Comparison of ENCODE assay signal across 19 cellular contexts in genomic region chrX:69313622-69314290, GRCh38.
DNase-seq lines count a peak whose midpoint lies in the region; ATAC-seq and TF ChIP-seq lines count a peak whose summit lies in the region.
"Had no signal": no experiment of that assay in that cellular context is flagged by ENCODE, and none has a peak within 500 bp of the region (broad histone marks: within the 10 kb centered on the region; RNA-seq: fewer than 3 reads in every experiment).

No MANE protein-coding gene starts in this region.

- DNase-seq in GM23338 (ENCODE audit: low spot score) (no peak), WTC11 (ENCODE audit: low spot score) (no peak), myocyte (ENCODE audit: low read depth) (peak; percentile 31), COR-L47 (lab: John Stamatoyannopoulos, UW) (no peak), OCI-M2 (lab: John Stamatoyannopoulos, UW; ENCODE audit: unreplicated experiment) (no peak), neuronal stem cell (ENCODE audit: low spot score) (no peak), COLO668 (lab: John Stamatoyannopoulos, UW; ENCODE audit: unreplicated experiment) (no peak)
- DNase-seq: ACHN; AML-193; CD4-positive, alpha-beta T cell; DND-41; GOT3; NCI-H1417 treated with DMSO at 0.1 percent for 48 hours; NCI-H2029; NCI-H774 had no signal

- H3F3A ChIP-seq in GM23338 (replicated peaks; ENCODE audit: low read depth), result no peaks in the 10 kb centered on the region

- H3K79me1 ChIP-seq in neuronal stem cell (ENCODE audit: low read depth, low read length), result no peaks in the 10 kb centered on the region

- H3K4me1 Mint-ChIP-seq in GM23338, result peaks cover 44% of the 10 kb centered on the region
- peaks cover 45% of the 10 kb centered on the region for H3K4me1 Mint-ChIP-seq in WTC11

- H3K27me3 Mint-ChIP-seq in GM23338 (ENCODE audit: insufficient read depth, low read depth, poor library complexity), result peaks cover 8% of the 10 kb centered on the region
- peaks cover 18% of the 10 kb centered on the region for H3K27me3 Mint-ChIP-seq in WTC11 (ENCODE audit: low read depth)
- H3K27me3 Mint-ChIP-seq: CD4-positive, alpha-beta T cell had no signal

- WGBS in neuronal stem cell (ENCODE audit: extremely low coverage in 2 of 2, insufficient read length in 2 of 2, insufficient replicate concordance in 1 of 2), 2 donors, result no CpG with 5 or more reads among the region's 6 CpGs

- H4K20me1 ChIP-seq in BLaER1, result no peaks in the 10 kb centered on the region
- no peaks in the 10 kb centered on the region for H4K20me1 ChIP-seq in GM23338 (replicated peaks; ENCODE audit: insufficient read depth)

- no peak overlapping the region for H2AK5ac ChIP-seq in neuronal stem cell (ENCODE audit: low read depth, low read length)

- H2BK15ac ChIP-seq in neuronal stem cell (ENCODE audit: low read length), result no peak overlapping the region

- H3K27me3 ChIP-seq in BLaER1, result peaks cover 75% of the 10 kb centered on the region
- H3K27me3 ChIP-seq in GM23338 (ENCODE audit: insufficient read depth), result no peaks in the 10 kb centered on the region
- peaks cover 0 to 21% (median 0%) of the 10 kb centered on the region in 3 experiments for H3K27me3 ChIP-seq in neuronal stem cell (ENCODE audit: control insufficient read depth in 3 of 3, insufficient read depth in 3 of 3, low read depth in 1 of 3, low read length in 3 of 3)

- no peaks in the 10 kb centered on the region for H3K36me3 Mint-ChIP-seq in GM23338 (ENCODE audit: low read depth)
- no peaks in the 10 kb centered on the region for H3K36me3 Mint-ChIP-seq in WTC11

- H2AFZ ChIP-seq in GM23338 (no peak overlapping the region), neuronal stem cell (ENCODE audit: low read length) (no peak overlapping the region)

- H3K27ac Mint-ChIP-seq in GM23338 (no peak overlapping the region), WTC11 (no peak overlapping the region)
- H3K27ac Mint-ChIP-seq: CD4-positive, alpha-beta T cell had no signal

- H3K18ac ChIP-seq in neuronal stem cell (ENCODE audit: low read length), result no peak overlapping the region

- H3K4me3 Mint-ChIP-seq in GM23338, result no peak overlapping the region
- no peak overlapping the region for H3K4me3 Mint-ChIP-seq in WTC11
- H3K4me3 Mint-ChIP-seq: CD4-positive, alpha-beta T cell had no signal

- H3K14ac ChIP-seq in neuronal stem cell (ENCODE audit: low read length), result no peak overlapping the region

- H2BK12ac ChIP-seq in neuronal stem cell (ENCODE audit: low read length), result no peak overlapping the region

- no peaks in the 10 kb centered on the region for H3K79me2 ChIP-seq in GM23338 (replicated peaks; ENCODE audit: insufficient read depth)

- H3K23ac ChIP-seq in neuronal stem cell (ENCODE audit: low read depth, low read length, poor library complexity), result no peak overlapping the region

- peak overlapping the region; percentile 58 for H3K27ac ChIP-seq in BLaER1
- no peak overlapping the region for H3K27ac ChIP-seq in GM23338 (ENCODE audit: low read depth)
- no peak overlapping the region for H3K27ac ChIP-seq in neuronal stem cell (replicated peaks; ENCODE audit: low read length)
- H3K27ac ChIP-seq: SK-N-MC had no signal

- CTCF ChIA-PET in WTC11 (lab: Charles Lee), result interaction anchor here (2.3 kb wide), 1 partner anchor 74 kb away, joined by 12 read pairs; no protein-coding TSS in a partner anchor

- H3K9ac ChIP-seq in BLaER1 (no peak overlapping the region), neuronal stem cell (ENCODE audit: low read depth, low read length, poor library complexity) (no peak overlapping the region)

- ATAC-seq in GM23338 (peak; percentile 60), WTC11 (peak; percentile 65)
- ATAC-seq: K562, Panc1 had no signal

- H3K9me2 ChIP-seq in GM23338 (ENCODE audit: insufficient read depth), result no peaks in the 10 kb centered on the region

- POLR2A ChIA-PET in WTC11 (lab: Charles Lee), result no interaction called here

- H3K4me1 ChIP-seq in BLaER1 (peaks cover 42% of the 10 kb centered on the region), GM23338 (ENCODE audit: insufficient read depth) (peaks cover 18% of the 10 kb centered on the region; the same call in 1 of the 2 replicates), neuronal stem cell (ENCODE audit: control insufficient read depth in 2 of 2, insufficient read depth in 1 of 2, low read depth in 1 of 2, low read length in 2 of 2) (peaks cover 3 to 21% of the 10 kb centered on the region in 2 donors)

- H3K4me3 ChIP-seq in BLaER1 (no peak overlapping the region), GM23338 (no peak overlapping the region), neuronal stem cell (ENCODE audit: low read length in 2 of 2) (no peak overlapping the region)
- H3K4me3 ChIP-seq: K562, SK-N-MC had no signal

- no peak overlapping the region for H4K8ac ChIP-seq in neuronal stem cell (ENCODE audit: low read depth, low read length)

- H2BK5ac ChIP-seq in neuronal stem cell (ENCODE audit: low read length), result no peak overlapping the region

- H2BK120ac ChIP-seq in neuronal stem cell (ENCODE audit: low read depth, low read length), result no peak overlapping the region

- H3K36me3 ChIP-seq in BLaER1, result no peaks in the 10 kb centered on the region
- H3K36me3 ChIP-seq in GM23338 (ENCODE audit: insufficient read depth), result no peaks in the 10 kb centered on the region
- H3K36me3 ChIP-seq in neuronal stem cell (replicated peaks in 1 of 2; ENCODE audit: control insufficient read depth in 2 of 2, insufficient read depth in 2 of 2, low read length in 2 of 2), result no peaks in the 10 kb centered on the region

- H4K91ac ChIP-seq in neuronal stem cell (ENCODE audit: low read depth, low read length, poor library complexity), result no peak overlapping the region

- H3K4me2 ChIP-seq in BLaER1 (peak overlapping the region; percentile 48), GM23338 (no peak overlapping the region), neuronal stem cell (ENCODE audit: insufficient read depth, low read length, poor library complexity, severe bottlenecking) (no peak overlapping the region)

- TF ChIP-seq CTCF in GM23338 (conservative IDR thresholded peaks at IDR 0.05; ENCODE audit: low read depth in 2 of 2) (no peak), WTC11 (IDR thresholded peaks at IDR 0.05) (no peak)

- no peak overlapping the region for H3K4ac ChIP-seq in neuronal stem cell (ENCODE audit: low read length)

- no peaks in the 10 kb centered on the region for H3K9me3 ChIP-seq in BLaER1
- no peaks in the 10 kb centered on the region for H3K9me3 ChIP-seq in neuronal stem cell (replicated peaks in 1 of 2; ENCODE audit: control insufficient read depth in 2 of 2, insufficient read depth in 1 of 2, low read depth in 1 of 2, low read length in 2 of 2)

- H3K9me3 Mint-ChIP-seq in GM23338 (no peaks in the 10 kb centered on the region), WTC11 (no peaks in the 10 kb centered on the region)
- H3K9me3 Mint-ChIP-seq: CD4-positive, alpha-beta T cell had no signal

TF ChIP-seq in GM23338, 12 proteins besides CTCF, POLR2A, EP300 and RAD21 (continues in another document):
- TF ChIP-seq CREB1 (CRISPR knock-in tag; IDR thresholded peaks at IDR 0.05; ENCODE audit: low read depth) (no peak), STAT1 (IDR thresholded peaks at IDR 0.05; ENCODE audit: unreplicated experiment) (no peak), JUNB (IDR thresholded peaks at IDR 0.05; ENCODE audit: unreplicated experiment) (no peak)

TF ChIP-seq in WTC11, 78 proteins besides CTCF, POLR2A, EP300 and RAD21:
- TF ChIP-seq ZBTB43 (CRISPR knock-in tag; IDR thresholded peaks at IDR 0.05) (no peak), EMX1 (CRISPR knock-in tag; IDR thresholded peaks at IDR 0.05) (no peak), FOXJ3 (CRISPR knock-in tag; IDR thresholded peaks at IDR 0.05; ENCODE audit: borderline replicate concordance) (no peak), JAZF1 (CRISPR knock-in tag; IDR thresholded peaks at IDR 0.05) (no peak)
